Comparison of ENCODE assay signal across 8 cellular contexts in genomic region chr1:23555949-23556640, GRCh38. TPM values are rescaled to one million over a fixed set of nuclear protein-coding genes. Genes with fewer than 3 reads are reported as not detected.
DNase-seq lines count a peak whose midpoint lies in the region; ATAC-seq and TF ChIP-seq lines count a peak whose summit lies in the region.

No MANE protein-coding gene starts in this region.

- POLR2A ChIA-PET in activated CD4-positive, alpha-beta T cell treated with anti-CD3 and anti-CD28 coated beads, Interleukin-2, amount 10 ng/mL, durations not matched to agents 7 days and 5 days (lab: Charles Lee), result interaction anchor here (1.0 to 1.3 kb wide), 3 partner anchors 35 to 59 kb away, joined by 3 to 4 read pairs (median 3); no protein-coding TSS in a partner anchor

- no peaks in the 10 kb centered on the region for H3K9me3 Mint-ChIP-seq in activated CD4-positive, alpha-beta T cell treated with anti-CD3 and anti-CD28 coated beads, Interleukin-2, amount 10 ng/mL, durations not matched to agents 7 days and 5 days

- H3K36me3 Mint-ChIP-seq in activated CD4-positive, alpha-beta T cell treated with anti-CD3 and anti-CD28 coated beads, Interleukin-2, amount 10 ng/mL, durations not matched to agents 7 days and 5 days (ENCODE audit: low read depth), result peaks cover 28% of the 10 kb centered on the region

- CTCF ChIA-PET in activated CD4-positive, alpha-beta T cell treated with anti-CD3 and anti-CD28 coated beads, Interleukin-2, amount 10 ng/mL, durations not matched to agents 7 days and 5 days (lab: Charles Lee), result interaction anchor here (1.1 to 5.0 kb wide), 9 partner anchors 8 to 81 kb away, joined by 3 to 31 read pairs (median 5); no protein-coding TSS in a partner anchor

- H3K4me1 ChIP-seq in rectal smooth muscle tissue (ENCODE audit: control insufficient read depth, insufficient read depth, low read length), result peaks cover 18% of the 10 kb centered on the region

- peak overlapping the region; percentile 93 for H3K27ac Mint-ChIP-seq in activated CD4-positive, alpha-beta T cell treated with anti-CD3 and anti-CD28 coated beads, Interleukin-2, amount 10 ng/mL, durations not matched to agents 7 days and 5 days

- DNase-seq in activated CD4-positive, alpha-beta T cell treated with anti-CD3 and anti-CD28 coated beads, Interleukin-2, amount 10 ng/mL, durations not matched to agents 7 days and 5 days, result no peak
- no peak for DNase-seq in activated CD4-positive, alpha-beta T cell treated with anti-CD3 and anti-CD28 coated beads for 4 hours
- peak; percentile 89 for DNase-seq in fibroblast of villous mesenchyme (ENCODE audit: low read depth)
- no peak for DNase-seq in germinal center (ENCODE audit: low spot score)

- H3K4me3 ChIP-seq in fibroblast of villous mesenchyme (ENCODE audit: low read depth, low read length) (no peak overlapping the region), rectal smooth muscle tissue (ENCODE audit: low read length) (peak overlapping the region; percentile 94)

- peak overlapping the region; percentile 84 for H3K4me3 Mint-ChIP-seq in activated CD4-positive, alpha-beta T cell treated with anti-CD3 and anti-CD28 coated beads, Interleukin-2, amount 10 ng/mL, durations not matched to agents 7 days and 5 days

- no peak for TF ChIP-seq CTCF in fibroblast of villous mesenchyme (IDR thresholded peaks at IDR 0.05; ENCODE audit: insufficient read depth, low read depth, low read length)

- peak overlapping the region; percentile 73 for H3K27ac ChIP-seq in rectal smooth muscle tissue (ENCODE audit: low read depth, low read length)

- no peaks in the 10 kb centered on the region for H3K36me3 ChIP-seq in rectal smooth muscle tissue (ENCODE audit: control insufficient read depth, insufficient read depth, low read length)

- peaks cover 13% of the 10 kb centered on the region for H3K27me3 Mint-ChIP-seq in activated CD4-positive, alpha-beta T cell treated with anti-CD3 and anti-CD28 coated beads, Interleukin-2, amount 10 ng/mL, durations not matched to agents 7 days and 5 days

- no peak overlapping the region for H3K9ac ChIP-seq in rectal smooth muscle tissue (ENCODE audit: low read length)

- ATAC-seq in SK-N-SH treated with all-trans-retinoic acid at 6 μM for 48 hours, result peak; percentile 26
- ATAC-seq in HG02981 (IDR thresholded peaks at IDR 0.05; ENCODE audit: unreplicated experiment), result no peak
- no peak for ATAC-seq in GM18873 (IDR thresholded peaks at IDR 0.05; ENCODE audit: low FRiP score, unreplicated experiment)

- no peaks in the 10 kb centered on the region for H3K27me3 ChIP-seq in rectal smooth muscle tissue (ENCODE audit: control insufficient read depth, insufficient read depth, low read length)

- H3K4me1 Mint-ChIP-seq in activated CD4-positive, alpha-beta T cell treated with anti-CD3 and anti-CD28 coated beads, Interleukin-2, amount 10 ng/mL, durations not matched to agents 7 days and 5 days, result peaks cover 62% of the 10 kb centered on the region

TF ChIP-seq in SK-N-SH treated with all-trans-retinoic acid at 6 μM for 48 hours, 23 proteins besides CTCF, POLR2A, EP300 and RAD21 (continues in another document):
- TF ChIP-seq, protein P1, sequence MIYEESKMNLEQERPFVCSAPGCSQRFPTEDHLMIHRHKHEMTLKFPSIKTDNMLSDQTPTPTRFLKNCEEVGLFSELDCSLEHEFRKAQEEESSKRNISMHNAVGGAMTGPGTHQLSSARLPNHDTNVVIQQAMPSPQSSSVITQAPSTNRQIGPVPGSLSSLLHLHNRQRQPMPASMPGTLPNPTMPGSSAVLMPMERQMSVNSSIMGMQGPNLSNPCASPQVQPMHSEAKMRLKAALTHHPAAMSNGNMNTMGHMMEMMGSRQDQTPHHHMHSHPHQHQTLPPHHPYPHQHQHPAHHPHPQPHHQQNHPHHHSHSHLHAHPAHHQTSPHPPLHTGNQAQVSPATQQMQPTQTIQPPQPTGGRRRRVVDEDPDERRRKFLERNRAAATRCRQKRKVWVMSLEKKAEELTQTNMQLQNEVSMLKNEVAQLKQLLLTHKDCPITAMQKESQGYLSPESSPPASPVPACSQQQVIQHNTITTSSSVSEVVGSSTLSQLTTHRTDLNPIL (CRISPR knock-in tag; IDR thresholded peaks at IDR 0.05; ENCODE audit: low read depth), result peak; percentile 71
- TF ChIP-seq SNAI2 (CRISPR knock-in tag; IDR thresholded peaks at IDR 0.05), result 0 out of 2 replicates have a peak, but pooled peaks have one; percentile 4
- peak; percentile 77 for TF ChIP-seq ZC3H10 (CRISPR knock-in tag; IDR thresholded peaks at IDR 0.05)
- peak; percentile 62 for TF ChIP-seq CSRNP3 (CRISPR knock-in tag; IDR thresholded peaks at IDR 0.05)
- 0 out of 2 replicates have a peak, but pooled peaks have one; percentile 20 for TF ChIP-seq PPARA (CRISPR knock-in tag; IDR thresholded peaks at IDR 0.05; ENCODE audit: borderline replicate concordance)
- peak; percentile 3 for TF ChIP-seq GLIS3 (CRISPR knock-in tag; IDR thresholded peaks at IDR 0.05)
- no peak; the same call in 1 of the 2 replicates for TF ChIP-seq TOX (CRISPR knock-in tag; IDR thresholded peaks at IDR 0.05; ENCODE audit: borderline replicate concordance)
- TF ChIP-seq, protein P2, sequence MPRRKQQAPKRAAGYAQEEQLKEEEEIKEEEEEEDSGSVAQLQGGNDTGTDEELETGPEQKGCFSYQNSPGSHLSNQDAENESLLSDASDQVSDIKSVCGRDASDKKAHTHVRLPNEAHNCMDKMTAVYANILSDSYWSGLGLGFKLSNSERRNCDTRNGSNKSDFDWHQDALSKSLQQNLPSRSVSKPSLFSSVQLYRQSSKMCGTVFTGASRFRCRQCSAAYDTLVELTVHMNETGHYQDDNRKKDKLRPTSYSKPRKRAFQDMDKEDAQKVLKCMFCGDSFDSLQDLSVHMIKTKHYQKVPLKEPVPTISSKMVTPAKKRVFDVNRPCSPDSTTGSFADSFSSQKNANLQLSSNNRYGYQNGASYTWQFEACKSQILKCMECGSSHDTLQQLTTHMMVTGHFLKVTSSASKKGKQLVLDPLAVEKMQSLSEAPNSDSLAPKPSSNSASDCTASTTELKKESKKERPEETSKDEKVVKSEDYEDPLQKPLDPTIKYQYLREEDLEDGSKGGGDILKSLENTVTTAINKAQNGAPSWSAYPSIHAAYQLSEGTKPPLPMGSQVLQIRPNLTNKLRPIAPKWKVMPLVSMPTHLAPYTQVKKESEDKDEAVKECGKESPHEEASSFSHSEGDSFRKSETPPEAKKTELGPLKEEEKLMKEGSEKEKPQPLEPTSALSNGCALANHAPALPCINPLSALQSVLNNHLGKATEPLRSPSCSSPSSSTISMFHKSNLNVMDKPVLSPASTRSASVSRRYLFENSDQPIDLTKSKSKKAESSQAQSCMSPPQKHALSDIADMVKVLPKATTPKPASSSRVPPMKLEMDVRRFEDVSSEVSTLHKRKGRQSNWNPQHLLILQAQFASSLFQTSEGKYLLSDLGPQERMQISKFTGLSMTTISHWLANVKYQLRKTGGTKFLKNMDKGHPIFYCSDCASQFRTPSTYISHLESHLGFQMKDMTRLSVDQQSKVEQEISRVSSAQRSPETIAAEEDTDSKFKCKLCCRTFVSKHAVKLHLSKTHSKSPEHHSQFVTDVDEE (CRISPR knock-in tag; IDR thresholded peaks at IDR 0.05), result no peak
- no peak for TF ChIP-seq BACH2 (CRISPR knock-in tag; IDR thresholded peaks at IDR 0.05; ENCODE audit: borderline replicate concordance)
- peak; percentile 14; the same call in 1 of the 2 replicates for TF ChIP-seq RARB (CRISPR knock-in tag; IDR thresholded peaks at IDR 0.05)
- no peak for TF ChIP-seq OSR1 (CRISPR knock-in tag; IDR thresholded peaks at IDR 0.05)
- no peak for TF ChIP-seq ARNTL (CRISPR knock-in tag; IDR thresholded peaks at IDR 0.05; ENCODE audit: borderline replicate concordance, low read depth)
- TF ChIP-seq ISL1 (CRISPR knock-in tag; IDR thresholded peaks at IDR 0.05), result peak; percentile 56; the same call in 1 of the 2 replicates
- TF ChIP-seq ZFP3 (CRISPR knock-in tag; IDR thresholded peaks at IDR 0.05), result no peak; the same call in 1 of the 2 replicates
- TF ChIP-seq, protein P3, sequence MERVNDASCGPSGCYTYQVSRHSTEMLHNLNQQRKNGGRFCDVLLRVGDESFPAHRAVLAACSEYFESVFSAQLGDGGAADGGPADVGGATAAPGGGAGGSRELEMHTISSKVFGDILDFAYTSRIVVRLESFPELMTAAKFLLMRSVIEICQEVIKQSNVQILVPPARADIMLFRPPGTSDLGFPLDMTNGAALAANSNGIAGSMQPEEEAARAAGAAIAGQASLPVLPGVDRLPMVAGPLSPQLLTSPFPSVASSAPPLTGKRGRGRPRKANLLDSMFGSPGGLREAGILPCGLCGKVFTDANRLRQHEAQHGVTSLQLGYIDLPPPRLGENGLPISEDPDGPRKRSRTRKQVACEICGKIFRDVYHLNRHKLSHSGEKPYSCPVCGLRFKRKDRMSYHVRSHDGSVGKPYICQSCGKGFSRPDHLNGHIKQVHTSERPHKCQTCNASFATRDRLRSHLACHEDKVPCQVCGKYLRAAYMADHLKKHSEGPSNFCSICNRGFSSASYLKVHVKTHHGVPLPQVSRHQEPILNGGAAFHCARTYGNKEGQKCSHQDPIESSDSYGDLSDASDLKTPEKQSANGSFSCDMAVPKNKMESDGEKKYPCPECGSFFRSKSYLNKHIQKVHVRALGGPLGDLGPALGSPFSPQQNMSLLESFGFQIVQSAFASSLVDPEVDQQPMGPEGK (CRISPR knock-in tag; IDR thresholded peaks at IDR 0.05; ENCODE audit: borderline replicate concordance), result peak; percentile 9; the same call in 1 of the 2 replicates
- no peak for TF ChIP-seq ZNF8 (CRISPR knock-in tag; IDR thresholded peaks at IDR 0.05)
- TF ChIP-seq ZNF70 (CRISPR knock-in tag; IDR thresholded peaks at IDR 0.05), result no peak
- peak; percentile 64 for TF ChIP-seq ESRRG (CRISPR knock-in tag; IDR thresholded peaks at IDR 0.05)

RNA-seq across cellular contexts. Expression of gene ID3, which starts 3.2 kb away (rescaled TPM):
- total RNA-seq in activated CD4-positive, alpha-beta T cell treated with anti-CD3 and anti-CD28 coated beads, Interleukin-2, amount 10 ng/mL, durations not matched to agents 7 days and 5 days, result 10 to 100 TPM; 62.7 to 65.2 TPM
- total RNA-seq in fibroblast of villous mesenchyme, result 32.4 and 86.3 TPM in 2 replicates

RNA-seq across cellular contexts. Expression of gene E2F2, which starts 25.1 kb away (rescaled TPM):
- total RNA-seq in activated CD4-positive, alpha-beta T cell treated with anti-CD3 and anti-CD28 coated beads, Interleukin-2, amount 10 ng/mL, durations not matched to agents 7 days and 5 days, result 100 to 1,000 TPM; 107 to 112 TPM
- total RNA-seq in fibroblast of villous mesenchyme, result 2.2 and 2.9 TPM in 2 replicates

Comparison
In these comparisons a context has a peak if more than half of its experiments do, and no peak if none do; other contexts are left out.
1. RNA of gene E2F2, which starts 25.1 kb away (total RNA-seq): 107 to 112 TPM in activated CD4-positive, alpha-beta T cell treated with anti-CD3 and anti-CD28 coated beads, Interleukin-2, amount 10 ng/mL, durations not matched to agents 7 days and 5 days; 2.2 to 2.9 TPM in fibroblast of villous mesenchyme; every median in the first group is over 10 times any median in the second.